ENCODE assay signal across 30 cellular contexts in the genomic region with DNA sequence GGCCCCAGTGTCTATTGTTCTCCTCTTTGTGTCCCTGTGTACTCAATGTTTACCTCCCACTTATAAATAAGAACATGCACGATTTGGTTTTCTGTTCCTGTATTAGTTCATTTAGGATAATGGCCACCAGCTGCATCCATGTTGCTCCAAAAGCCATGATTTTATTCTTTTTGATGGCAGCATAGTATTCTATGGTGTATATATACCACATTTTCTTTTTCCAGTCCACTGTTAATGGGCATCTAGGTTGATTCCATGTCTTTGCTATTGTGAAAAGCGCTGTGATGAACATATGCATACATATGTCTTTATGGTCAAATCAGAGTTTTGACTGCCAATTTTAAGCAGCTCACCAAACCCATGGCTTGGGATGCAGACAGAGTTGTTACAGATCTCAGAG. TPM values are rescaled to one million over a fixed set of nuclear protein-coding genes. Genes with fewer than 3 reads are reported as not detected.
"Had no signal": no experiment of that assay in that cellular context is flagged by ENCODE, and none has a peak within 500 bp of the region (broad histone marks: within the 10 kb centered on the region; RNA-seq: fewer than 3 reads in every experiment).

No MANE protein-coding gene starts in this region.

- H3K4me3 ChIP-seq: MG63 had no signal

- H3K27me3 ChIP-seq: MG63 had no signal

- H3K36me3 ChIP-seq: MG63 had no signal

- DNase-seq: MG63, NCI-H1048, NCI-H1092, NCI-H1105, NCI-H1105 treated with DMSO at 0.1 percent for 48 hours, NCI-H1417 treated with DMSO at 0.1 percent for 48 hours, NCI-H1436, NCI-H1436 treated with DMSO at 0.1 percent for 48 hours, NCI-H146, NCI-H1694, NCI-H1694 treated with DMSO at 0.1 percent for 48 hours, NCI-H187, NCI-H187 treated with DMSO at 0.1 percent for 48 hours, NCI-H1930, NCI-H2029, NCI-H2029 treated with DMSO at 0.1 percent for 48 hours, NCI-H2081, NCI-H2081 treated with DMSO at 0.1 percent for 48 hours, NCI-H2171, NCI-H2171 treated with DMSO at 0.1 percent for 48 hours, NCI-H2227 treated with DMSO at 0.1 percent for 48 hours, NCI-H345, NCI-H446, NCI-H446 treated with DMSO at 0.1 percent for 48 hours, NCI-H510A, NCI-H510A treated with DMSO at 0.1 percent for 48 hours had no signal

- H3K9me3 ChIP-seq: MG63 had no signal

RNA-seq across cellular contexts. Expression of gene ANP32D, which starts 17.2 kb away (rescaled TPM):
- total RNA-seq: LHCN-M2, M059J, MCF 10A, NCI-H460 had no signal

RNA-seq across cellular contexts. Expression of gene C12orf54, which starts 27.2 kb away (rescaled TPM):
- total RNA-seq: LHCN-M2, M059J, NCI-H460 had no signal
